In genomic region chr3:33758874-33759273, GRCh38 we compare ENCODE assay signal across 23 cellular contexts. TPM values are rescaled to one million over a fixed set of nuclear protein-coding genes. Genes with fewer than 3 reads are reported as not detected.
A peak's percentile ranks its signal among the peaks of the same experiment; 100 is the strongest.
DNase-seq lines count a peak whose midpoint lies in the region; ATAC-seq and TF ChIP-seq lines count a peak whose summit lies in the region.
"Had no signal": no experiment of that assay in that cellular context is flagged by ENCODE, and none has a peak within 500 bp of the region (broad histone marks: within the 10 kb centered on the region; RNA-seq: fewer than 3 reads in every experiment).

No MANE protein-coding gene starts in this region.

- H3K27ac ChIP-seq in neural progenitor cell: no peak overlapping the region
- no peak overlapping the region for H3K27ac ChIP-seq in substantia nigra (ENCODE audit: low read depth, low read length, poor library complexity, severe bottlenecking)
- H3K27ac ChIP-seq: sigmoid colon had no signal

- no peaks in the 10 kb centered on the region for H3K27me3 ChIP-seq in neural progenitor cell
- H3K27me3 ChIP-seq: BE2C, sigmoid colon had no signal

- H3K4me3 ChIP-seq in epithelial cell of esophagus (ENCODE audit: low read length) (no peak overlapping the region), neural progenitor cell (no peak overlapping the region)
- H3K4me3 ChIP-seq: sigmoid colon had no signal

- peaks cover 5% of the 10 kb centered on the region for H3K27me3 Mint-ChIP-seq in neural progenitor cell (ENCODE audit: insufficient read depth, low read depth)

- intact Hi-C loops in Right ventricle myocardium inferior (cut with DNase I): no loop called here

- H3K27ac Mint-ChIP-seq in neural progenitor cell: no peak overlapping the region
- H3K27ac Mint-ChIP-seq: naive thymus-derived CD8-positive, alpha-beta T cell; stimulated activated memory B cell treated with anti-CD40 and anti-IgM and Interleukin-4, amounts not matched to agents 10 μg/mL and 1 μg/mL and 100 μg/mL, for 72 hours; WTC11 had no signal

- ATAC-seq in Right ventricle myocardium inferior (no peak), GM18867 (IDR thresholded peaks at IDR 0.05; ENCODE audit: unreplicated experiment) (no peak)
- ATAC-seq: naive thymus-derived CD8-positive, alpha-beta T cell; stimulated activated memory B cell treated with anti-CD40 and anti-IgM and Interleukin-4, amounts not matched to agents 10 μg/mL and 1 μg/mL and 100 μg/mL, for 72 hours; WTC11 had no signal

- no peaks in the 10 kb centered on the region for H3K79me2 ChIP-seq in neural progenitor cell (ENCODE audit: low read depth)

- no peaks in the 10 kb centered on the region for H3K36me3 ChIP-seq in neural progenitor cell
- H3K36me3 ChIP-seq: BE2C, sigmoid colon had no signal

- H3K9ac ChIP-seq in neural progenitor cell: no peak overlapping the region

- no peaks in the 10 kb centered on the region for H3K4me1 ChIP-seq in neural progenitor cell
- H3K4me1 ChIP-seq: BE2C, sigmoid colon had no signal

- no peaks in the 10 kb centered on the region for H3K4me1 Mint-ChIP-seq in neural progenitor cell
- H3K4me1 Mint-ChIP-seq: central memory CD8-positive, alpha-beta T cell; naive thymus-derived CD8-positive, alpha-beta T cell; WTC11 had no signal

- no peaks in the 10 kb centered on the region for H4K20me1 ChIP-seq in neural progenitor cell (ENCODE audit: low read depth)

- TF ChIP-seq CTCF in epithelial cell of esophagus (IDR thresholded peaks at IDR 0.05; ENCODE audit: insufficient read depth, low read depth, low read length, missing control alignments) (no peak), neural progenitor cell (IDR thresholded peaks at IDR 0.05) (no peak)

- peaks cover 2% of the 10 kb centered on the region for H3K36me3 Mint-ChIP-seq in neural progenitor cell

- peak overlapping the region; percentile 76 for H2AFZ ChIP-seq in neural progenitor cell (replicated peaks)

- no peaks in the 10 kb centered on the region for H3F3A ChIP-seq in neural progenitor cell (ENCODE audit: low read depth)

- DNase-seq in GM03348 (ENCODE audit: low spot score) (peak; percentile 34), LHCN-M2 (ENCODE audit: low read depth) (peak; percentile 61), epithelial cell of esophagus (ENCODE audit: low read depth) (peak; percentile 38), neural progenitor cell (ENCODE audit: low spot score) (no peak), substantia nigra (lab: John Stamatoyannopoulos, UW) (no peak), Right ventricle myocardium inferior (ENCODE audit: missing footprints) (no peak)
- DNase-seq: activated CD4-positive, alpha-beta T cell treated with anti-CD3 and anti-CD28 coated beads, Interleukin-2, amount 50 U/mL, for 48 hours; activated gamma-delta T cell treated with Interleukin-2 at 50 U/mL for 16 hours; amniotic stem cell; BE2C; effector CD4-positive, alpha-beta T cell; Karpas-422; naive thymus-derived CD8-positive, alpha-beta T cell; NCI-H1105; NCI-H510A treated with DMSO at 0.1 percent for 48 hours; posterior cingulate gyrus; SIG-M5; sigmoid colon; T-helper 2 cell had no signal

- no peak overlapping the region for H3K4me2 ChIP-seq in neural progenitor cell

- H3K9me3 ChIP-seq in neural progenitor cell (ENCODE audit: low read depth): peaks cover 15% of the 10 kb centered on the region
- H3K9me3 ChIP-seq: BE2C had no signal

- no peak overlapping the region for H3K4me3 Mint-ChIP-seq in neural progenitor cell
- H3K4me3 Mint-ChIP-seq: central memory CD8-positive, alpha-beta T cell; naive thymus-derived CD8-positive, alpha-beta T cell; stimulated activated memory B cell treated with anti-CD40 and anti-IgM and Interleukin-4, amounts not matched to agents 10 μg/mL and 1 μg/mL and 100 μg/mL, for 72 hours; WTC11 had no signal

- H3K9me3 Mint-ChIP-seq in neural progenitor cell: peaks cover 14% of the 10 kb centered on the region

RNA-seq across cellular contexts. Expression of gene PDCD6IP, which starts 39.6 kb away (rescaled TPM):
- total RNA-seq in LHCN-M2 (2014; rRNA removed): 144 and 202 TPM in 2 replicates
- 82.8 TPM for polyA plus RNA-seq in LHCN-M2 (2012)
- 85.2 and 93.7 TPM in 2 replicates for total RNA-seq in neural progenitor cell (ENCODE audit: low replicate concordance)
- total RNA-seq in Right ventricle myocardium inferior: 128 TPM

RNA-seq across cellular contexts. Expression of gene CLASP2, which starts 40.8 kb away (rescaled TPM):
- total RNA-seq in LHCN-M2 (2014; rRNA removed) (52.0 and 66.8 TPM in 2 replicates), neural progenitor cell (ENCODE audit: low replicate concordance) (63.9 and 125 TPM in 2 replicates), Right ventricle myocardium inferior (69.4 TPM)
- polyA plus RNA-seq in LHCN-M2 (2012): 10.5 TPM

Comparison
In these comparisons a context has a peak if more than half of its experiments do, and no peak if none do; other contexts are left out.
1. DNase-seq: peak in GM03348 (single experiment), LHCN-M2 (single experiment) and epithelial cell of esophagus (single experiment); none in neural progenitor cell (single experiment), substantia nigra (0 of 49) and Right ventricle myocardium inferior (single experiment).